Comparison of ENCODE assay signal across 8 cellular contexts in the genomic region with DNA sequence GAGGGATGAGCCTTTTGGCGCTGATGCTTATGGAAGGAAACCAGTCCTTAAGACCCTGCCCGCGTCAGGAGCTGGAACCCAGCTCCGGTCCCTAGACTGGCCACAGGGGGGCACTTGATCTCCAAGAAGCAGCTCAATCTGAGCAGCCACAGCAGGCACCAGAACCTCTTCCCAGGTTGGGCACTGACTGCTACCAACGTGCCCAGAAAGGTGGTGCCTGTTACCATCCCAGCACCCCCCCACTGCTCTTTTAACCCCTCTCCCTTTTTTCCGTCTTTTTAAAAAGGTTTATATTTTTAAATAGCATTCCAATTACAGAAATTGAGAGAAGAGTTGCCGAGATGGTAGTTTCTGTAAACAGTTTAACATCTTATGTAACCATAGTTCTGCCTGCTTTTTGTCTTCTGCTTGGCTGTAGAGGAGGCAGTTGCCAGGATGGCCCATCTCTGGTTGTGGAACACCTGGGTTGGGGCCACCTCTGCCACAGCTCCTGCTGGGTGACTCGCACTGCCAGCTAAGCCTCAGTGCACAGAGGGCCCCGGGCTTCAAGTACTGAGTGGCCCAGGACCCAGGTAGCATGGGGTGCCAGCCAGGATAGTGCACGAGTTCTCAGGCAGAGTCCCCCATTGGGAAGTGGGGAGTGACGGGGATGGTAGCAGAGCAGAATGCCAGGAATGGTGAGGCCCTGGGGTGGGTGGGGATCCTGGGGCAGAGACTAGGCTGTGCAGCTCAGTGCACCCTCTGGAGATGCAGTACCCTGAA.
DNase-seq lines count a peak whose midpoint lies in the region; ATAC-seq, FAIRE-seq and TF ChIP-seq lines count a peak whose summit lies in the region.

No MANE protein-coding gene starts in this region.

- no peak overlapping the region for H3K27ac ChIP-seq in CD4-positive, CD25-positive, alpha-beta regulatory T cell (ENCODE audit: insufficient read depth, low read length, poor library complexity, severe bottlenecking)
- no peak overlapping the region for H3K27ac ChIP-seq in endothelial cell of umbilical vein (ENCODE audit: insufficient read depth, low read depth, low read length)

- POLR2A ChIA-PET in endothelial cell of umbilical vein (lab: Charles Lee) = interaction anchor here (1.0 to 1.1 kb wide), 2 partner anchors 106 to 119 kb away, joined by 5 to 9 read pairs; a partner anchor contains a TSS

- CTCF ChIA-PET in endothelial cell of umbilical vein (lab: Charles Lee) = interaction anchor here (0.5 to 17.3 kb wide), 45 partner anchors 9 to 479 kb away, joined by 3 to 1214 read pairs (median 5); a partner anchor contains a TSS

- peaks cover 0 to 2% (median 0%) of the 10 kb centered on the region in 7 donors for H3K9me3 Mint-ChIP-seq in CD4-positive, CD25-positive, alpha-beta regulatory T cell

- no peaks in the 10 kb centered on the region for H3K79me2 ChIP-seq in endothelial cell of umbilical vein (ENCODE audit: control insufficient read depth, insufficient read depth, low read length)

- ATAC-seq in CD4-positive, CD25-positive, alpha-beta regulatory T cell (ENCODE audit: low read depth in 2 of 2) = peak; percentile 55 to 60
- ATAC-seq in GM21390 (IDR thresholded peaks at IDR 0.05; ENCODE audit: unreplicated experiment) (peak; percentile 56), GM19328 (IDR thresholded peaks at IDR 0.05; ENCODE audit: unreplicated experiment) (no peak)

- no peaks in the 10 kb centered on the region for H3K9me1 ChIP-seq in endothelial cell of umbilical vein (replicated peaks; ENCODE audit: control insufficient read depth, extremely low read depth, insufficient read depth, low read length)

- intact Hi-C loops in endothelial cell of umbilical vein (cut with micrococcal nuclease) = loop anchor here (2.0 to 10.0 kb wide), 4 partner anchors 65 to 481 kb away; a partner anchor contains a TSS

- H3K27ac Mint-ChIP-seq in CD4-positive, CD25-positive, alpha-beta regulatory T cell = no peak overlapping the region

- H3K27me3 ChIP-seq in CD4-positive, CD25-positive, alpha-beta regulatory T cell (ENCODE audit: control insufficient read depth, insufficient read depth, low read length) = no peaks in the 10 kb centered on the region
- H3K27me3 ChIP-seq in endothelial cell of umbilical vein (ENCODE audit: control insufficient read depth in 2 of 2, insufficient read depth in 2 of 2, low read length in 2 of 2) = no peaks in the 10 kb centered on the region

- no peak overlapping the region for H3K4me3 Mint-ChIP-seq in CD4-positive, CD25-positive, alpha-beta regulatory T cell

- H3K4me1 Mint-ChIP-seq in CD4-positive, CD25-positive, alpha-beta regulatory T cell = peaks cover 0 to 8% (median under 1%) of the 10 kb centered on the region in 4 donors

- no peaks in the 10 kb centered on the region for H4K20me1 ChIP-seq in endothelial cell of umbilical vein (replicated peaks; ENCODE audit: control insufficient read depth, extremely low read depth, insufficient read depth, low read length)

- DNase-seq in CD4-positive, CD25-positive, alpha-beta regulatory T cell = peak; percentile 10 to 78 (median 34)
- peak; percentile 59 for DNase-seq in NCI-H460 (ENCODE audit: extremely low read depth, low read depth)
- peak; percentile 18 for DNase-seq in activated CD8-positive, alpha-beta memory T cell treated with anti-CD3 and anti-CD28 coated beads for 4 hours (ENCODE audit: low read depth in 2 of 2)
- peak; percentile 69 for DNase-seq in endothelial cell of umbilical vein (ENCODE audit: low read depth, low spot score)
- peak; percentile 60 for DNase-seq in mucosa of gallbladder (ENCODE audit: low spot score)
- DNase-seq in stimulated activated CD8-positive, alpha-beta memory T cell treated with anti-CD3 and anti-CD28 coated beads, Interleukin-7, amount 100 ng/mL, for 4 hours (ENCODE audit: low read depth in 2 of 2) = peak; percentile 7 to 26

- no peaks in the 10 kb centered on the region for H3K4me1 ChIP-seq in CD4-positive, CD25-positive, alpha-beta regulatory T cell (ENCODE audit: control insufficient read depth, insufficient read depth, low read length, poor library complexity, severe bottlenecking)
- peaks cover 17% of the 10 kb centered on the region for H3K4me1 ChIP-seq in endothelial cell of umbilical vein (ENCODE audit: control insufficient read depth, extremely low read depth, insufficient read depth, low read length)

- H3K9me3 ChIP-seq in CD4-positive, CD25-positive, alpha-beta regulatory T cell (ENCODE audit: control insufficient read depth in 2 of 2, low read length in 2 of 2) = no peaks in the 10 kb centered on the region
- no peaks in the 10 kb centered on the region for H3K9me3 ChIP-seq in endothelial cell of umbilical vein (replicated peaks; ENCODE audit: control insufficient read depth, insufficient read depth, low read length)

- no peak overlapping the region for H3K9ac ChIP-seq in endothelial cell of umbilical vein (replicated peaks; ENCODE audit: extremely low read depth, insufficient read depth, low read length)

- dilution Hi-C loops in endothelial cell of umbilical vein (cut with MboI; ENCODE audit: extremely low pct_ligation_motif_present, low sequenced_read_pairs) = no loop called here

- TF ChIP-seq POLR2A in endothelial cell of umbilical vein (IDR thresholded peaks at IDR 0.05; ENCODE audit: low read depth, low read length) = no peak

- H3K36me3 Mint-ChIP-seq in CD4-positive, CD25-positive, alpha-beta regulatory T cell = peaks cover 11% of the 10 kb centered on the region

- no peak overlapping the region for H3K4me3 ChIP-seq in CD4-positive, CD25-positive, alpha-beta regulatory T cell (ENCODE audit: low read depth, low read length)
- no peak overlapping the region for H3K4me3 ChIP-seq in endothelial cell of umbilical vein (replicated peaks in 1 of 3; ENCODE audit: insufficient read depth in 1 of 3, low read depth in 1 of 3, low read length in 3 of 3)

- H3K4me2 ChIP-seq in endothelial cell of umbilical vein (ENCODE audit: insufficient read depth, low read length) = no peak overlapping the region

- TF ChIP-seq CTCF in endothelial cell of umbilical vein (IDR thresholded peaks at IDR 0.05; ENCODE audit: extremely low read depth in 1 of 2, insufficient read depth in 1 of 2, low read depth in 1 of 2, low read length in 2 of 2) = peak; percentile 81 to 88

- no peaks in the 10 kb centered on the region for H3K27me3 Mint-ChIP-seq in CD4-positive, CD25-positive, alpha-beta regulatory T cell

- no peak overlapping the region for H2AFZ ChIP-seq in endothelial cell of umbilical vein (ENCODE audit: low read depth, low read length)

- no TSS peak for BruUV-seq in endothelial cell of umbilical vein (replicated peaks; lab: Mats Ljungman, UMichigan)

- FAIRE-seq in endothelial cell of umbilical vein (lab: Jason Lieb, UNC) = peak; percentile 93

- H3K36me3 ChIP-seq in CD4-positive, CD25-positive, alpha-beta regulatory T cell (ENCODE audit: control insufficient read depth, insufficient read depth, low read length) = peaks cover 4% of the 10 kb centered on the region
- H3K36me3 ChIP-seq in endothelial cell of umbilical vein (ENCODE audit: control insufficient read depth in 2 of 2, extremely low read depth in 1 of 2, insufficient read depth in 2 of 2, low read length in 2 of 2) = no peaks in the 10 kb centered on the region

TF ChIP-seq in endothelial cell of umbilical vein, 7 proteins besides CTCF, POLR2A, EP300 and RAD21:
- TF ChIP-seq FOS (IDR thresholded peaks at IDR 0.05; ENCODE audit: borderline replicate concordance, insufficient read depth, low read length) (no peak), EZH2 (IDR thresholded peaks at IDR 0.05; ENCODE audit: borderline replicate concordance, low read depth, low read length, severe bottlenecking) (no peak), GATA2 (IDR thresholded peaks at IDR 0.05; ENCODE audit: insufficient read depth, insufficient read length, low read depth, low read length) (no peak), POLR2AphosphoS5 (IDR thresholded peaks at IDR 0.05; ENCODE audit: insufficient read depth, low read depth, low read length) (no peak), JUN (IDR thresholded peaks at IDR 0.05; ENCODE audit: borderline replicate concordance, insufficient read depth, insufficient read length, low read depth) (no peak), MYC (IDR thresholded peaks at IDR 0.05; ENCODE audit: low read depth, low read length) (no peak)
- TF ChIP-seq, protein P1, sequence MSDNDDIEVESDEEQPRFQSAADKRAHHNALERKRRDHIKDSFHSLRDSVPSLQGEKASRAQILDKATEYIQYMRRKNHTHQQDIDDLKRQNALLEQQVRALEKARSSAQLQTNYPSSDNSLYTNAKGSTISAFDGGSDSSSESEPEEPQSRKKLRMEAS (IDR thresholded peaks at IDR 0.05; ENCODE audit: insufficient read depth, insufficient read length) = no peak

Comparison
In these comparisons a context has a peak if more than half of its experiments do, and no peak if none do; other contexts are left out.
1. DNase-seq: peak in every context shown above with its lines; median percentile 69 in endothelial cell of umbilical vein; 60 in mucosa of gallbladder; 59 in NCI-H460; 34 in CD4-positive, CD25-positive, alpha-beta regulatory T cell; 18 in activated CD8-positive, alpha-beta memory T cell treated with anti-CD3 and anti-CD28 coated beads for 4 hours; 16 in stimulated activated CD8-positive, alpha-beta memory T cell treated with anti-CD3 and anti-CD28 coated beads, Interleukin-7, amount 100 ng/mL, for 4 hours.